In genomic region chr3:9405756-9406155, GRCh38 we compare ENCODE assay signal across 1 cellular context.
TF ChIP-seq lines count a peak whose summit lies in the region.

No MANE protein-coding gene starts in this region.

TF ChIP-seq in GM12878, 131 proteins besides CTCF, POLR2A, EP300 and RAD21:
- TF ChIP-seq POU2F2 (IDR thresholded peaks at IDR 0.05; ENCODE audit: borderline replicate concordance, low read depth, low read length) (no peak), ASH2L (IDR thresholded peaks at IDR 0.05; ENCODE audit: borderline replicate concordance, low read depth) (no peak), SIN3A (IDR thresholded peaks at IDR 0.05; ENCODE audit: low read depth, low read length) (no peak), CEBPB (IDR thresholded peaks at IDR 0.05; ENCODE audit: borderline replicate concordance in 1 of 2, low read depth in 2 of 2, low read length in 2 of 2) (no peak), NBN (IDR thresholded peaks at IDR 0.05) (no peak), PAX5 (IDR thresholded peaks at IDR 0.05; ENCODE audit: borderline replicate concordance, low read depth, low read length) (no peak), TCF3 (IDR thresholded peaks at IDR 0.05; ENCODE audit: borderline replicate concordance, insufficient read depth, low read depth, low read length) (no peak), SMARCA5 (IDR thresholded peaks at IDR 0.05) (no peak), RCOR1 (conservative IDR thresholded peaks at IDR 0.05; ENCODE audit: low read depth, low read length) (no peak), RB1 (IDR thresholded peaks at IDR 0.05; ENCODE audit: borderline replicate concordance) (no peak), RBBP5 (conservative IDR thresholded peaks at IDR 0.05) (no peak), SPI1 (IDR thresholded peaks at IDR 0.05; ENCODE audit: borderline replicate concordance, insufficient read depth, low read depth, low read length) (no peak), TARDBP (IDR thresholded peaks at IDR 0.05; ENCODE audit: borderline replicate concordance) (no peak), REST (IDR thresholded peaks at IDR 0.05; ENCODE audit: low read depth, low read length) (no peak), ZBTB33 (IDR thresholded peaks at IDR 0.05) (no peak)
